21 cellular contexts compared by ENCODE assay signal in genomic region chr15:42359990-42360389, GRCh38.
"Had no signal": no experiment of that assay in that cellular context is flagged by ENCODE, and none has a peak within 500 bp of the region (broad histone marks: within the 10 kb centered on the region; RNA-seq: fewer than 3 reads in every experiment).

No MANE protein-coding gene starts in this region.

- H3K9me3 ChIP-seq: esophagus squamous epithelium, lower lobe of right lung, pancreas had no signal

- H3K27ac ChIP-seq: esophagus squamous epithelium, lower lobe of right lung, pancreas, skin epidermis had no signal

- DNase-seq: cerebellar nuclear complex; esophagus squamous epithelium; foreskin fibroblast; head of caudate nucleus; hippocampal formation; kidney glomerular epithelial cell; lower lobe of right lung; natural killer cell; nucleus accumbens; pancreas; stimulated activated CD4-positive, alpha-beta T cell treated with anti-CD3 and anti-CD28 coated beads, Interleukin-12 subunit alpha, Interleukin-12 subunit beta, amount 100 ng/mL, for 4 hours; stimulated activated naive CD4-positive, alpha-beta T cell; trophoblast cell had no signal

- H3K4me1 ChIP-seq: lower lobe of right lung, pancreas had no signal

- H3K36me3 Mint-ChIP-seq: natural killer cell had no signal

- H3K4me1 Mint-ChIP-seq: memory B cell, mesothelial cell of epicardium, neural crest cell had no signal

- H3K4me3 Mint-ChIP-seq: dendritic cell treated with granulocyte-macrophage colony-stimulating factor and Interleukin-4, amounts not matched to agents 40 ng/mL and 50 ng/mL, for 4 days; memory B cell; mesothelial cell of epicardium; natural killer cell; neural crest cell had no signal

- H3K27me3 Mint-ChIP-seq: dendritic cell treated with granulocyte-macrophage colony-stimulating factor and Interleukin-4, amounts not matched to agents 40 ng/mL and 50 ng/mL, for 4 days; memory B cell; progenitor cell of endocrine pancreas had no signal

- ATAC-seq: left lobe of liver, lower lobe of right lung, natural killer cell, pancreas, sciatic nerve had no signal

- H3K9me3 Mint-ChIP-seq: dendritic cell treated with granulocyte-macrophage colony-stimulating factor and Interleukin-4, amounts not matched to agents 40 ng/mL and 50 ng/mL, for 4 days; memory B cell; mesothelial cell of epicardium; natural killer cell; neural crest cell had no signal

- H3K4me3 ChIP-seq: esophagus squamous epithelium, lower lobe of right lung, pancreas, skin epidermis had no signal

- H3K27me3 ChIP-seq: esophagus squamous epithelium, pancreas had no signal

- H3K27ac Mint-ChIP-seq: dendritic cell treated with granulocyte-macrophage colony-stimulating factor and Interleukin-4, amounts not matched to agents 40 ng/mL and 50 ng/mL, for 4 days; mesothelial cell of epicardium; natural killer cell; progenitor cell of endocrine pancreas had no signal
